7 cellular contexts compared by ENCODE assay signal in genomic region chr14:106490442-106490841, GRCh38.
"Had no signal": no experiment of that assay in that cellular context is flagged by ENCODE, and none has a peak within 500 bp of the region (broad histone marks: within the 10 kb centered on the region; RNA-seq: fewer than 3 reads in every experiment).

No MANE protein-coding gene starts in this region.

- DNase-seq: GM23248, GOT3, H7, HFFc6, IMR-90 had no signal

- H3K27ac ChIP-seq: GM23248 had no signal

- H3K9me3 ChIP-seq: HAP-1 had no signal

- H3K4me1 ChIP-seq: HAP-1 had no signal

- H3K4me3 Mint-ChIP-seq: HFFc6 had no signal

- H3K4me3 ChIP-seq: GM23248, HAP-1 had no signal

- H3K36me3 ChIP-seq: HAP-1 had no signal

- H3K27ac Mint-ChIP-seq: HFFc6 had no signal

- H3K9ac ChIP-seq: GM23248 had no signal

- ATAC-seq: HCT116 had no signal
